In genomic region chr14:77043177-77043983, GRCh38 we compare ENCODE assay signal across 1 cellular context.
TF ChIP-seq lines count a peak whose summit lies in the region.

No MANE protein-coding gene starts in this region.

TF ChIP-seq in endothelial cell of umbilical vein, 7 proteins besides CTCF, POLR2A, EP300 and RAD21 (continued from another document):
- no peak for TF ChIP-seq EZH2 (IDR thresholded peaks at IDR 0.05; ENCODE audit: borderline replicate concordance, low read depth, low read length, severe bottlenecking)
- TF ChIP-seq MAX (IDR thresholded peaks at IDR 0.05; ENCODE audit: insufficient read depth, insufficient read length): no peak
- TF ChIP-seq JUN (IDR thresholded peaks at IDR 0.05; ENCODE audit: borderline replicate concordance, insufficient read depth, insufficient read length, low read depth): no peak
- TF ChIP-seq FOS (IDR thresholded peaks at IDR 0.05; ENCODE audit: borderline replicate concordance, insufficient read depth, low read length): no peak
- no peak for TF ChIP-seq MYC (IDR thresholded peaks at IDR 0.05; ENCODE audit: low read depth, low read length)
